9 cellular contexts compared by ENCODE assay signal in the genomic region with DNA sequence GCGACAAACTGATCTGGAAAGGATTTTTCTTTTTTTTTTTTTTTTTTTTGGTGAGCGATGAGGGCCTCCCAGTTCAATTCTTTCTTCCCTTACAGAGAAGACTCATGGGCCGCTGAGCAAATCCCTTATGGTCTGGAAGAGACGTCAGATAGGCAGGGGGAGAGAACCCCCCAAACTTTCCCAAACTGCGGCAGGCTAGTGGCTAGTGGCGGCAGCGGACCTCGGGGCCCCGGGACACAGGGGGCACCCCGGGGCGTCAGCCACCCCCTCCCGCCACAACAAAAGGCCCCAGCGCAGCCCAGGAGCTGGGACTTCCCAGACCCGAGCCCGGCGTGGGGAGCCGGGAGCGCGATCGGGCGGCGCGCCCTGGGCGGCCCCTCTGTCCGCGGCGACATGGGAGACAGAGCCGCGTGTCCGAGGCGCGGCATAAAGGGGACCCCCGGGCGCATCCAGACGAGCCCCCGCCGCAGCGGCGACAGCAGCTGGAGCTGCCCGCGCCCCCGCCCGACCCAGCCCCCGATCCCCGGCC. TPM values are rescaled to one million over a fixed set of nuclear protein-coding genes. Genes with fewer than 3 reads are reported as not detected.
DNase-seq lines count a peak whose midpoint lies in the region; ATAC-seq and TF ChIP-seq lines count a peak whose summit lies in the region.
"Had no signal": no experiment of that assay in that cellular context is flagged by ENCODE, and none has a peak within 500 bp of the region (broad histone marks: within the 10 kb centered on the region; RNA-seq: fewer than 3 reads in every experiment).

No MANE protein-coding gene starts in this region.

- H3K36me3 ChIP-seq in esophagus (ENCODE audit: control insufficient read depth in 2 of 2, insufficient read depth in 2 of 2, low read length in 1 of 2) (no peaks in the 10 kb centered on the region), vagina (no peaks in the 10 kb centered on the region)

- peak in 4 of 10 experiments; percentile 5 to 39 (median 6) for DNase-seq in CD4-positive, alpha-beta T cell
- peak; percentile 6 for DNase-seq in activated CD4-positive, alpha-beta T cell treated with anti-CD3 and anti-CD28 coated beads, Interleukin-2, amount 50 U/mL, for 1 hour
- peak in 6 of 10 donors; percentile 6 to 46 (median 20) for DNase-seq in naive thymus-derived CD8-positive, alpha-beta T cell
- DNase-seq in vagina (ENCODE audit: extremely low spot score in 2 of 2) (no peak), UCSD-AML1 (lab: John Stamatoyannopoulos, UW; ENCODE audit: unreplicated experiment) (no peak)

- TF ChIP-seq CTCF in CD4-positive, alpha-beta T cell (IDR thresholded peaks at IDR 0.05) = no peak
- TF ChIP-seq CTCF in vagina (IDR thresholded peaks at IDR 0.05) = no peak

- H3K9me3 Mint-ChIP-seq in CD4-positive, alpha-beta T cell = no peaks in the 10 kb centered on the region
- H3K9me3 Mint-ChIP-seq in naive thymus-derived CD8-positive, alpha-beta T cell = no peaks in the 10 kb centered on the region

- H3K4me1 ChIP-seq in esophagus (ENCODE audit: control insufficient read depth in 2 of 2, insufficient read depth in 2 of 2, low read length in 1 of 2) (peaks cover 0 to 2% of the 10 kb centered on the region in 2 donors), vagina (peaks cover 17% of the 10 kb centered on the region)

- H3K27ac ChIP-seq in CD4-positive, alpha-beta T cell (ENCODE audit: low read depth, low read length) = no peak overlapping the region
- H3K27ac ChIP-seq in esophagus (ENCODE audit: low read depth in 2 of 2, low read length in 1 of 2) (peak overlapping the region; percentile 26 to 30), vagina (peak overlapping the region; percentile 72)
- H3K27ac ChIP-seq: HL-60 had no signal

- intact Hi-C loops in CD4-positive, alpha-beta T cell (cut with DNase I, micrococcal nuclease) = loop anchor here (2.0 to 10.0 kb wide), 7 partner anchors 158 to 1783 kb away; partner anchors contain the start of genes NMT2 (in 1 of the 2) and PRPF18 (in 1 of the 2)
- intact Hi-C loops in vagina (cut with DNase I) = loop anchor here (5.0 kb wide), 2 partner anchors 113 to 158 kb away; no protein-coding TSS in a partner anchor

- peaks cover 9% of the 10 kb centered on the region for H3K4me1 Mint-ChIP-seq in CD4-positive, alpha-beta T cell (ENCODE audit: low read depth)
- H3K4me1 Mint-ChIP-seq in naive thymus-derived CD8-positive, alpha-beta T cell = peaks cover 5 to 11% (median 7%) of the 10 kb centered on the region in 4 donors

- no peak overlapping the region for H3K27ac Mint-ChIP-seq in CD4-positive, alpha-beta T cell
- peak overlapping the region in 8 of 10 donors; percentile 9 to 84 (median 70) for H3K27ac Mint-ChIP-seq in naive thymus-derived CD8-positive, alpha-beta T cell

- H3K27me3 ChIP-seq in CD4-positive, alpha-beta T cell (ENCODE audit: control insufficient read depth, insufficient read depth, low read length) = peaks cover 6% of the 10 kb centered on the region
- H3K27me3 ChIP-seq in esophagus (ENCODE audit: control insufficient read depth in 1 of 2, insufficient read depth in 2 of 2, low read length in 2 of 2) (no peaks in the 10 kb centered on the region), vagina (no peaks in the 10 kb centered on the region)

- no peaks in the 10 kb centered on the region for H3K36me3 Mint-ChIP-seq in CD4-positive, alpha-beta T cell (ENCODE audit: low read depth)
- H3K36me3 Mint-ChIP-seq in naive thymus-derived CD8-positive, alpha-beta T cell = no peaks in the 10 kb centered on the region

- 1% methylated on average over 32 to 45 of the region's 45 CpGs for WGBS in esophagus, 2 donors

- no peak for TF ChIP-seq POLR2A in vagina (IDR thresholded peaks at IDR 0.05)

- peaks cover 7% of the 10 kb centered on the region for H3K27me3 Mint-ChIP-seq in CD4-positive, alpha-beta T cell
- H3K27me3 Mint-ChIP-seq in naive thymus-derived CD8-positive, alpha-beta T cell = peaks cover 8 to 43% (median 22%) of the 10 kb centered on the region in 5 donors

- POLR2A ChIA-PET in CD4-positive, alpha-beta T cell (lab: Charles Lee) = interaction anchor here (0.9 kb wide), 1 partner anchor 200 kb away, joined by 3 read pairs; no protein-coding TSS in a partner anchor
- POLR2A ChIA-PET in naive thymus-derived CD8-positive, alpha-beta T cell (lab: Charles Lee) = interaction anchor here (0.7 to 1.6 kb wide), 5 partner anchors 43 to 206 kb away, joined by 3 to 7 read pairs (median 4); partner anchors contain the start of gene NMT2

- peak; percentile 2 for ATAC-seq in CD4-positive, alpha-beta T cell (ENCODE audit: poor library complexity)
- peak; percentile 38 for ATAC-seq in HG02642 (IDR thresholded peaks at IDR 0.05; ENCODE audit: poor library complexity, unreplicated experiment)
- peak; percentile 29 to 37 for ATAC-seq in naive thymus-derived CD8-positive, alpha-beta T cell
- ATAC-seq in GM21786 (IDR thresholded peaks at IDR 0.05; ENCODE audit: unreplicated experiment) = no peak

- CTCF ChIA-PET in CD4-positive, alpha-beta T cell (lab: Charles Lee) = interaction anchor here (0.6 kb wide), 1 partner anchor 525 kb away, joined by 3 read pairs; no protein-coding TSS in a partner anchor

- peak overlapping the region; percentile 72 for H3K4me3 Mint-ChIP-seq in CD4-positive, alpha-beta T cell
- peak overlapping the region; percentile 75 to 86 (median 82) for H3K4me3 Mint-ChIP-seq in naive thymus-derived CD8-positive, alpha-beta T cell

- no peaks in the 10 kb centered on the region for H3K9me3 ChIP-seq in CD4-positive, alpha-beta T cell (ENCODE audit: control insufficient read depth, low read length)
- H3K9me3 ChIP-seq in esophagus (ENCODE audit: control insufficient read depth in 2 of 2, insufficient read depth in 1 of 2, low read depth in 1 of 2, low read length in 1 of 2) = no peaks in the 10 kb centered on the region
- no peaks in the 10 kb centered on the region for H3K9me3 ChIP-seq in vagina

- peak overlapping the region; percentile 61 to 71 for H3K4me3 ChIP-seq in esophagus (ENCODE audit: low read depth in 1 of 2, low read length in 2 of 2)
- peak overlapping the region; percentile 75 to 77 for H3K4me3 ChIP-seq in vagina

RNA-seq across cellular contexts. Expression of gene FAM171A1, which starts 0.8 kb away (rescaled TPM):
- 1 to 10 TPM; 1.8 to 2.6 TPM for total RNA-seq in CD4-positive, alpha-beta T cell
- polyA plus RNA-seq in esophagus = 1 to 10 TPM; 2.3 to 4.5 TPM
- 1 to 10 TPM; 6.1 to 6.9 TPM for total RNA-seq in naive thymus-derived CD8-positive, alpha-beta T cell
- 10 to 100 TPM; 12.9 to 16.0 (median 14.7) TPM for polyA plus RNA-seq in naive thymus-derived CD8-positive, alpha-beta T cell
- 8.6 TPM for total RNA-seq in vagina

Comparison
In these comparisons a context has a peak if more than half of its experiments do, and no peak if none do; other contexts are left out.
1. DNase-seq: peak in activated CD4-positive, alpha-beta T cell treated with anti-CD3 and anti-CD28 coated beads, Interleukin-2, amount 50 U/mL, for 1 hour (single experiment) and naive thymus-derived CD8-positive, alpha-beta T cell (6 of 10); none in vagina (0 of 2) and UCSD-AML1 (single experiment).